Comparison of ENCODE assay signal across 19 cellular contexts in the genomic region with DNA sequence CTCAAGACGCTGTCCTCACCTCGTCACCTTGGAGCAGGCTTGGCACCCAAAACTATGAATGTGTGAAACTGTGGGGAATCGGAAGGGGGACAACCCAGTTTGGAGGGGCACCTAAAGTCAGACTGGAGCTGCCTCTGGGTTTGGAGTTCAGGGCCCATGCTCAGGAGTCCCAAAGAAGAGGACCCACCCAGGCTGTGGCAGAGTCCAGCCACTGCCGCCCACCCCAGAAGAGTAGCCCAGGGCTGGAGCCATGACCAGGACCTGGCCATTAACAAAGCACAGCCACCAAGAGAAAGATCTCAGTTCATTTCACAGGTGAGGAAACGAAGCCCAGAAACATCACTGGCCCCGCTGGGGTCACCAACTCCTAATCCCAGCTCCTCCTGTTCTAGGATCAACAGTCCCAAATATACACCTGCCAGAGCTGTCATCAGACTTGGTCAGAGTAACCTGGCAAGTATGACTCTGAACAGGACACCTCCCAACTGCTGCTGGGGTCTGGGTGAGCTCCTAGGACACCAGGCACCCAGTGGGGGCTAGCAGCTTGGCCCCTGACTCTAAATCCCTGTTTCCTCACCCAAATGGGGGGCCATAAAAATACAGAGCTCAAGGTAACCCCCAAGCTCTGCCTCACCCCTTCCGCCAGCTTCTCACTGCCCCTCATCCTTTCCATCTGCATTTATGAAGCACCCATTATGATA. TPM values are rescaled to one million over a fixed set of nuclear protein-coding genes. Genes with fewer than 3 reads are reported as not detected.
DNase-seq lines count a peak whose midpoint lies in the region; TF ChIP-seq lines count a peak whose summit lies in the region.
"Had no signal": no experiment of that assay in that cellular context is flagged by ENCODE, and none has a peak within 500 bp of the region (broad histone marks: within the 10 kb centered on the region; RNA-seq: fewer than 3 reads in every experiment).

No MANE protein-coding gene starts in this region.

- no peak overlapping the region for H3K4me3 ChIP-seq in right atrium auricular region
- H3K4me3 ChIP-seq: BLaER1 had no signal

- no peaks in the 10 kb centered on the region for H3K9me3 Mint-ChIP-seq in type B pancreatic cell
- H3K9me3 Mint-ChIP-seq: activated naive CD8-positive, alpha-beta T cell treated with anti-CD3 and anti-CD28 coated beads, Interleukin-2, amount 50 U/mL, for 24 hours; activated T-helper 17 cell treated with anti-CD3 and anti-CD28 coated beads, Interleukin-2, amount 50 U/mL, for 72 hours had no signal

- peak overlapping the region in 1 of 2 donors; percentile 80 for H3K27ac ChIP-seq in right atrium auricular region
- H3K27ac ChIP-seq: BLaER1, foreskin keratinocyte had no signal

- H3K27me3 ChIP-seq in right atrium auricular region, result no peaks in the 10 kb centered on the region

- H3K27me3 Mint-ChIP-seq in type B pancreatic cell, result peaks cover 27% of the 10 kb centered on the region

- peak overlapping the region; percentile 77 for H3K4me3 Mint-ChIP-seq in type B pancreatic cell
- H3K4me3 Mint-ChIP-seq: activated naive CD8-positive, alpha-beta T cell treated with anti-CD3 and anti-CD28 coated beads, Interleukin-2, amount 50 U/mL, for 24 hours; activated T-helper 17 cell treated with anti-CD3 and anti-CD28 coated beads, Interleukin-2, amount 50 U/mL, for 72 hours had no signal

- no peaks in the 10 kb centered on the region for H3K9me3 ChIP-seq in right atrium auricular region
- H3K9me3 ChIP-seq: BLaER1 had no signal

- intact Hi-C loops in cardiac septum (cut with DNase I), result no loop called here

- no peak overlapping the region for H3K27ac Mint-ChIP-seq in type B pancreatic cell
- H3K27ac Mint-ChIP-seq: activated naive CD8-positive, alpha-beta T cell treated with anti-CD3 and anti-CD28 coated beads, Interleukin-2, amount 50 U/mL, for 24 hours; activated T-helper 17 cell treated with anti-CD3 and anti-CD28 coated beads, Interleukin-2, amount 50 U/mL, for 72 hours had no signal

- DNase-seq in cardiac septum (ENCODE audit: low spot score), result peak; percentile 27
- DNase-seq in right atrium auricular region (ENCODE audit: low spot score), result no peak
- peak; percentile 13 for DNase-seq in hepatic stellate cell (ENCODE audit: low spot score)
- DNase-seq in type B pancreatic cell (ENCODE audit: extremely low spot score, unreplicated experiment), result no peak
- DNase-seq in activated CD4-positive, alpha-beta T cell treated with anti-CD3 and anti-CD28 coated beads, Interleukin-2, amount 50 U/mL, for 48 hours, result no peak
- no peak for DNase-seq in stimulated activated CD4-positive, alpha-beta T cell treated with anti-CD3 and anti-CD28 coated beads, Interleukin-4, amount 100 ng/mL, for 24 hours
- DNase-seq: activated CD4-positive, alpha-beta T cell treated with anti-CD3 and anti-CD28 coated beads for 4 hours; activated naive CD8-positive, alpha-beta T cell treated with anti-CD3 and anti-CD28 coated beads, Interleukin-2, amount 50 U/mL, for 24 hours; Calu3; dermis blood vessel endothelial cell; foreskin keratinocyte; NCI-H1417 treated with DMSO at 0.1 percent for 48 hours; NCI-H526; small intestine; stimulated activated CD4-positive, alpha-beta T cell treated with anti-CD3 and anti-CD28 coated beads, Interleukin-4, amount 100 ng/mL, for 1 hour had no signal

- H3K4me1 Mint-ChIP-seq in type B pancreatic cell (ENCODE audit: unreplicated experiment), result peaks cover 28% of the 10 kb centered on the region
- H3K4me1 Mint-ChIP-seq: activated T-helper 17 cell treated with anti-CD3 and anti-CD28 coated beads, Interleukin-2, amount 50 U/mL, for 72 hours had no signal

- no peaks in the 10 kb centered on the region for H3K36me3 ChIP-seq in right atrium auricular region
- H3K36me3 ChIP-seq: BLaER1 had no signal

- TF ChIP-seq CTCF in right atrium auricular region (IDR thresholded peaks at IDR 0.05) (no peak), type B pancreatic cell (conservative IDR thresholded peaks at IDR 0.05) (no peak)

- no peaks in the 10 kb centered on the region for H3K36me3 Mint-ChIP-seq in type B pancreatic cell
- H3K36me3 Mint-ChIP-seq: brain had no signal

- peaks cover 0 to 50% of the 10 kb centered on the region in 2 donors for H3K4me1 ChIP-seq in right atrium auricular region
- H3K4me1 ChIP-seq: foreskin keratinocyte had no signal

RNA-seq across cellular contexts. Expression of gene RAB3IL1, which starts 2.7 kb away (rescaled TPM):
- 9.4 TPM for total RNA-seq in cardiac septum
- total RNA-seq in right atrium auricular region, result 10 to 100 TPM in 1 of 2 donors, 1 to 10 TPM in 1; 4.3 to 16.8 TPM
- 2.1 and 16.6 TPM in 2 replicates for total RNA-seq in type B pancreatic cell (ENCODE audit: low replicate concordance)
- total RNA-seq: activated T-helper 17 cell treated with anti-CD3 and anti-CD28 coated beads, Interleukin-2, amount 50 U/mL, for 72 hours had no signal

RNA-seq across cellular contexts. Expression of gene FADS3, which starts 23.3 kb away (rescaled TPM):
- total RNA-seq in cardiac septum (126 TPM), right atrium auricular region (10 to 100 TPM; 48.7 to 93.0 TPM), type B pancreatic cell (ENCODE audit: low replicate concordance) (4.4 and 10.0 TPM in 2 replicates)

RNA-seq across cellular contexts. Expression of gene BEST1, which starts 35.5 kb away (rescaled TPM):
- total RNA-seq in cardiac septum, result 1.1 TPM
- 1 to 10 TPM; 1.3 to 4.7 TPM for total RNA-seq in right atrium auricular region
- 0.14 and 0.31 TPM in 2 replicates for total RNA-seq in type B pancreatic cell (ENCODE audit: low replicate concordance)
- total RNA-seq: dermis blood vessel endothelial cell, endothelial cell of umbilical vein had no signal

RNA-seq across cellular contexts. Expression of gene FTH1, which starts 52.8 kb away (rescaled TPM):
- 3,174 TPM for total RNA-seq in cardiac septum
- 1,000 to 10,000 TPM; 2,265 to 2,787 TPM for total RNA-seq in right atrium auricular region
- total RNA-seq in type B pancreatic cell (ENCODE audit: low replicate concordance), result 1,346 and 2,108 TPM in 2 replicates

Comparison
In these comparisons a context has a peak if more than half of its experiments do, and no peak if none do; other contexts are left out.
1. DNase-seq: peak in cardiac septum (single experiment) and hepatic stellate cell (single experiment); none in right atrium auricular region (single experiment), type B pancreatic cell (single experiment), activated CD4-positive, alpha-beta T cell treated with anti-CD3 and anti-CD28 coated beads, Interleukin-2, amount 50 U/mL, for 48 hours (0 of 2) and stimulated activated CD4-positive, alpha-beta T cell treated with anti-CD3 and anti-CD28 coated beads, Interleukin-4, amount 100 ng/mL, for 24 hours (single experiment).